In genomic region chr1:21664806-21665588, GRCh38 we compare ENCODE assay signal across 27 cellular contexts. TPM values are rescaled to one million over a fixed set of nuclear protein-coding genes. Genes with fewer than 3 reads are reported as not detected.
DNase-seq lines count a peak whose midpoint lies in the region; ATAC-seq, FAIRE-seq and TF ChIP-seq lines count a peak whose summit lies in the region.
"Had no signal": no experiment of that assay in that cellular context is flagged by ENCODE, and none has a peak within 500 bp of the region (broad histone marks: within the 10 kb centered on the region; RNA-seq: fewer than 3 reads in every experiment).

No MANE protein-coding gene starts in this region.

- H4K20me1 ChIP-seq in BLaER1 treated with 17β-estradiol and CSF1 and Interleukin-3, amounts not matched to agents 10 nM and 100 nM, result peaks cover 0 to 40% (median 0%) of the 10 kb centered on the region in 11 experiments; a peak in 6 of 22 replicates
- H4K20me1 ChIP-seq in osteoblast (ENCODE audit: insufficient read depth, low read length), result peaks cover 9% of the 10 kb centered on the region

- intact Hi-C loops in esophagus muscularis mucosa (cut with DNase I), result no loop called here

- H3K4me1 ChIP-seq in BLaER1 treated with 17β-estradiol and CSF1 and Interleukin-3, amounts not matched to agents 10 nM and 100 nM, result peaks cover 57 to 71% (median 66%) of the 10 kb centered on the region in 10 experiments
- H3K4me1 ChIP-seq in osteoblast (ENCODE audit: insufficient read depth, low read length) (peaks cover 13% of the 10 kb centered on the region), esophagus muscularis mucosa (peaks cover 18 to 23% (median 20%) of the 10 kb centered on the region in 4 donors)

- no peak for ATAC-seq in activated CD4-positive, CD25-positive, alpha-beta regulatory T cell treated with anti-CD3 and anti-CD28 coated beads, Interleukin-2, amount 50 U/mL, for 24 hours
- ATAC-seq: CD8-positive, alpha-beta T cell; naive thymus-derived CD4-positive, alpha-beta T cell had no signal

- H3K27me3 ChIP-seq in BLaER1 treated with 17β-estradiol and CSF1 and Interleukin-3, amounts not matched to agents 10 nM and 100 nM, result peaks cover 0 to 25% (median 16%) of the 10 kb centered on the region in 11 experiments; a peak in 16 of 22 replicates
- peaks cover 10% of the 10 kb centered on the region for H3K27me3 ChIP-seq in bronchial epithelial cell (ENCODE audit: control insufficient read depth, insufficient read depth, low read length)
- peaks cover 48% of the 10 kb centered on the region for H3K27me3 ChIP-seq in osteoblast (ENCODE audit: insufficient read depth, low read length)
- H3K27me3 ChIP-seq in esophagus muscularis mucosa, result peaks cover 9 to 98% (median 33%) of the 10 kb centered on the region in 4 donors

- H3K4me3 ChIP-seq in BLaER1 treated with 17β-estradiol and CSF1 and Interleukin-3, amounts not matched to agents 10 nM and 100 nM, result no peak overlapping the region
- H3K4me3 ChIP-seq in bronchial epithelial cell (ENCODE audit: low read depth, low read length) (no peak overlapping the region), osteoblast (ENCODE audit: insufficient read depth, low read length) (no peak overlapping the region), esophagus muscularis mucosa (no peak overlapping the region)
- H3K4me3 ChIP-seq: GM23248, skin epidermis had no signal

- no peaks in the 10 kb centered on the region for H3K79me2 ChIP-seq in osteoblast (ENCODE audit: insufficient read depth, low read length)

- TF ChIP-seq CTCF in bronchial epithelial cell (IDR thresholded peaks at IDR 0.05; ENCODE audit: insufficient read depth, low read length, severe bottlenecking) (no peak), osteoblast (IDR thresholded peaks at IDR 0.05; ENCODE audit: extremely low read depth, low read depth, low read length) (no peak), esophagus muscularis mucosa (IDR thresholded peaks at IDR 0.05) (no peak)

- no peaks in the 10 kb centered on the region for H3K36me3 ChIP-seq in BLaER1 treated with 17β-estradiol and CSF1 and Interleukin-3, amounts not matched to agents 10 nM and 100 nM
- H3K36me3 ChIP-seq in bronchial epithelial cell (ENCODE audit: control insufficient read depth, insufficient read depth, low read length) (no peaks in the 10 kb centered on the region), osteoblast (ENCODE audit: insufficient read depth, low read length) (no peaks in the 10 kb centered on the region), esophagus muscularis mucosa (no peaks in the 10 kb centered on the region)

- H3K9me3 ChIP-seq in BLaER1 treated with 17β-estradiol and CSF1 and Interleukin-3, amounts not matched to agents 10 nM and 100 nM (replicated peaks in 1 of 11), result no peaks in the 10 kb centered on the region
- no peaks in the 10 kb centered on the region for H3K9me3 ChIP-seq in osteoblast (ENCODE audit: low read depth, low read length)
- H3K9me3 ChIP-seq in esophagus muscularis mucosa, result no peaks in the 10 kb centered on the region

- TF ChIP-seq EP300 in esophagus muscularis mucosa (IDR thresholded peaks at IDR 0.05), result no peak

- no peak overlapping the region for H2AFZ ChIP-seq in osteoblast (ENCODE audit: low read length)
- H2AFZ ChIP-seq: GM23248 had no signal

- 73% methylated on average over 9 of the region's 10 CpGs for WGBS in esophagus muscularis mucosa

- FAIRE-seq in bronchial epithelial cell (lab: Jason Lieb, UNC), result peak; percentile 52
- FAIRE-seq: GM12891 had no signal

- TF ChIP-seq POLR2A in esophagus muscularis mucosa (IDR thresholded peaks at IDR 0.05; ENCODE audit: low read depth), result no peak

- peak overlapping the region in 5 of 11 experiments; percentile 4 to 49 (median 35); a peak in 3 of 22 replicates for H3K9ac ChIP-seq in BLaER1 treated with 17β-estradiol and CSF1 and Interleukin-3, amounts not matched to agents 10 nM and 100 nM
- H3K9ac ChIP-seq: GM23248 had no signal

- peak overlapping the region; percentile 67 to 99 (median 96) for H3K4me2 ChIP-seq in BLaER1 treated with 17β-estradiol and CSF1 and Interleukin-3, amounts not matched to agents 10 nM and 100 nM
- no peak overlapping the region for H3K4me2 ChIP-seq in osteoblast (ENCODE audit: insufficient read depth, low read length)

- DNase-seq in activated CD4-positive, CD25-positive, alpha-beta regulatory T cell treated with anti-CD3 and anti-CD28 coated beads, Interleukin-2, amount 50 U/mL, for 72 hours, result peak; percentile 7
- DNase-seq in bronchial epithelial cell (ENCODE audit: low read depth) (no peak), osteoblast (ENCODE audit: insufficient read length, low spot score, missing footprints) (peak; percentile 80), esophagus muscularis mucosa (ENCODE audit: extremely low spot score) (no peak), NCI-H1417 treated with DMSO at 0.1 percent for 48 hours (lab: John Stamatoyannopoulos, UW) (no peak), AML-193 (lab: John Stamatoyannopoulos, UW) (no peak)
- DNase-seq: activated CD4-positive, alpha-beta T cell treated with anti-CD3 and anti-CD28 coated beads, Interleukin-2, amount 50 U/mL, for 1 hour; activated naive CD8-positive, alpha-beta T cell treated with anti-CD3 and anti-CD28 coated beads, Interleukin-2, amount 10 ng/mL, durations not matched to agents 7 days and 5 days; CD8-positive, alpha-beta T cell; midbrain; naive thymus-derived CD4-positive, alpha-beta T cell; NCI-H1092; NCI-H187 treated with DMSO at 0.1 percent for 48 hours; NCI-H524 treated with DMSO at 0.1 percent for 48 hours; nucleus accumbens; SHP77 treated with DMSO at 0.1 percent for 48 hours; stimulated activated CD8-positive, alpha-beta memory T cell treated with anti-CD3 and anti-CD28 coated beads, Interleukin-4, amount 100 ng/mL, for 48 hours; SW 1271; T-helper 9 cell; WERI-Rb-1 had no signal

- H3K27ac ChIP-seq in BLaER1 treated with 17β-estradiol and CSF1 and Interleukin-3, amounts not matched to agents 10 nM and 100 nM, result peak overlapping the region in 8 of 11 experiments; percentile 9 to 61 (median 46); a peak in 9 of 22 replicates
- H3K27ac ChIP-seq in osteoblast (ENCODE audit: low read depth, low read length), result no peak overlapping the region
- no peak overlapping the region for H3K27ac ChIP-seq in esophagus muscularis mucosa (replicated peaks in 1 of 4)
- H3K27ac ChIP-seq: 22Rv1, GM23248, skin epidermis, WERI-Rb-1 had no signal

RNA-seq across cellular contexts. Expression of gene RAP1GAP, which starts 4.2 kb away (rescaled TPM):
- total RNA-seq in bronchial epithelial cell (1.1 and 2.6 TPM in 2 replicates), osteoblast (under 0.01 and 0.29 TPM in 2 replicates), esophagus muscularis mucosa (under 1 TPM; 0.33 to 0.83 (median 0.56) TPM)
- total RNA-seq: glomerular endothelial cell had no signal

Comparison
In these comparisons a context has a peak if more than half of its experiments do, and no peak if none do; other contexts are left out.
1. DNase-seq: peak in activated CD4-positive, CD25-positive, alpha-beta regulatory T cell treated with anti-CD3 and anti-CD28 coated beads, Interleukin-2, amount 50 U/mL, for 72 hours (single experiment) and osteoblast (single experiment); none in bronchial epithelial cell (single experiment), esophagus muscularis mucosa (single experiment), NCI-H1417 treated with DMSO at 0.1 percent for 48 hours (single experiment) and AML-193 (0 of 2).
2. H3K27ac ChIP-seq: peak in BLaER1 treated with 17β-estradiol and CSF1 and Interleukin-3, amounts not matched to agents 10 nM and 100 nM (8 of 11); none in osteoblast (single experiment) and esophagus muscularis mucosa (0 of 4).